9 cellular contexts compared by ENCODE assay signal in the genomic region with DNA sequence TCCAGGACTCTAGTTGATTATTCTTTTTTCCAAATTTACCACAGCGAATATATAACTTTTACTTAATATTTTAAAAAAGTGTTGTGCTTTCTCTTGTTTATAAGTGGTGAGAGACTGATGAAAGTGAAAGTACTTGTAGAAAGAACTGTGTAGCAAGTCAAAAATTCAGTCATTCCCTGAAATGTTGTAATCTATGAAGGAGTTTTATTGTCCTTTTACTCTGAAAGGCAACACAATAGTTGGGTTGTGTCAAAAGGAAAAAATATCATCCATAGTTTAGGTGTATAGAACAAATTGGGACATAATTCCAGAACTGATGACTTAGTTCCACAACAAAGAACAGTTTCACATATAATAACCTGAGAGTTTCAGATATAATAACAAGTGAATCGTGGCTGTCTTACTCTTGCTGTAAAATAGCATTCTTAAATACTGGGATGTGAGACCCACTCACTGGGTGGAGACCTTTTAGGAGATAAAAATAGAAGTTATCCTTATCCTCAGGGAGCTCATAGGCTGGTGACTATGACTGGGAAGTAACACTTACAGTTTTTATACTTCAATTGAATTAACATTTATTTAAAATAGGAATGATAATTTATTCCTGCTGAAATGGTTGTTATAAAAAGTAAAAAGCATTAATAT. TPM values are rescaled to one million over a fixed set of nuclear protein-coding genes. Genes with fewer than 3 reads are reported as not detected.
DNase-seq lines count a peak whose midpoint lies in the region; ATAC-seq and TF ChIP-seq lines count a peak whose summit lies in the region.
"Had no signal": no experiment of that assay in that cellular context is flagged by ENCODE, and none has a peak within 500 bp of the region (broad histone marks: within the 10 kb centered on the region; RNA-seq: fewer than 3 reads in every experiment).

No MANE protein-coding gene starts in this region.

- H3K9me3 Mint-ChIP-seq in activated CD8-positive, alpha-beta memory T cell treated with anti-CD3 and anti-CD28 coated beads, Interleukin-2, amount 10 ng/mL, durations not matched to agents 7 days and 5 days (ENCODE audit: low read depth): no peaks in the 10 kb centered on the region
- H3K9me3 Mint-ChIP-seq in brain: no peaks in the 10 kb centered on the region

- H3K4me1 ChIP-seq in left lung (peaks cover 14 to 53% of the 10 kb centered on the region in 2 donors), thyroid gland (peaks cover 47 to 55% of the 10 kb centered on the region in 2 donors)

- CTCF ChIA-PET in activated CD8-positive, alpha-beta memory T cell treated with anti-CD3 and anti-CD28 coated beads, Interleukin-2, amount 10 ng/mL, durations not matched to agents 7 days and 5 days (lab: Charles Lee): interaction anchor here (0.8 kb wide), 1 partner anchor 14 kb away, joined by 4 read pairs; no protein-coding TSS in a partner anchor

- H3K4me3 ChIP-seq in left lung: no peak overlapping the region
- H3K4me3 ChIP-seq in thyroid gland (replicated peaks in 1 of 3): peak overlapping the region in 1 of 3 donors; percentile 0

- 36 to 55% methylated on average over 2 of the region's 2 CpGs for WGBS in thyroid gland, 2 donors

- H3K36me3 ChIP-seq in left lung: peaks cover 0 to 19% of the 10 kb centered on the region in 2 donors
- no peaks in the 10 kb centered on the region for H3K36me3 ChIP-seq in thyroid gland

- intact Hi-C loops in left lung (cut with DNase I) (no loop called here), thyroid gland (cut with DNase I) (no loop called here)

- peaks cover 47% of the 10 kb centered on the region for H3K4me1 Mint-ChIP-seq in activated CD8-positive, alpha-beta memory T cell treated with anti-CD3 and anti-CD28 coated beads, Interleukin-2, amount 10 ng/mL, durations not matched to agents 7 days and 5 days
- H3K4me1 Mint-ChIP-seq in brain: peaks cover 38% of the 10 kb centered on the region

- no peak for TF ChIP-seq CTCF in brain (conservative IDR thresholded peaks at IDR 0.05)
- TF ChIP-seq CTCF in left lung (IDR thresholded peaks at IDR 0.05): no peak
- no peak for TF ChIP-seq CTCF in thyroid gland (IDR thresholded peaks at IDR 0.05)

- no peaks in the 10 kb centered on the region for H3K27me3 ChIP-seq in left lung
- no peaks in the 10 kb centered on the region for H3K27me3 ChIP-seq in thyroid gland
- H3K27me3 ChIP-seq: BE2C had no signal

- TF ChIP-seq POLR2A in thyroid gland (IDR thresholded peaks at IDR 0.05): no peak

- H3K27ac Mint-ChIP-seq in activated CD8-positive, alpha-beta memory T cell treated with anti-CD3 and anti-CD28 coated beads, Interleukin-2, amount 10 ng/mL, durations not matched to agents 7 days and 5 days: peak overlapping the region; percentile 94
- peak overlapping the region in 3 of 5 experiments; percentile 57 to 87 (median 83) for H3K27ac Mint-ChIP-seq in brain

- H3K27me3 Mint-ChIP-seq in activated CD8-positive, alpha-beta memory T cell treated with anti-CD3 and anti-CD28 coated beads, Interleukin-2, amount 10 ng/mL, durations not matched to agents 7 days and 5 days: no peaks in the 10 kb centered on the region
- H3K27me3 Mint-ChIP-seq in brain: peaks cover 5% of the 10 kb centered on the region

- H3K36me3 Mint-ChIP-seq in activated CD8-positive, alpha-beta memory T cell treated with anti-CD3 and anti-CD28 coated beads, Interleukin-2, amount 10 ng/mL, durations not matched to agents 7 days and 5 days: peaks cover 40% of the 10 kb centered on the region
- H3K36me3 Mint-ChIP-seq in brain: peaks cover 45% of the 10 kb centered on the region

- peak overlapping the region; percentile 75 for H3K4me3 Mint-ChIP-seq in activated CD8-positive, alpha-beta memory T cell treated with anti-CD3 and anti-CD28 coated beads, Interleukin-2, amount 10 ng/mL, durations not matched to agents 7 days and 5 days
- peak overlapping the region in 3 of 5 experiments; percentile 39 to 62 (median 59) for H3K4me3 Mint-ChIP-seq in brain

- DNase-seq in activated CD8-positive, alpha-beta memory T cell treated with anti-CD3 and anti-CD28 coated beads, Interleukin-2, amount 10 ng/mL, durations not matched to agents 7 days and 5 days: no peak
- DNase-seq in activated CD8-positive, alpha-beta memory T cell treated with anti-CD3 and anti-CD28 coated beads, Interleukin-2, amount 50 U/mL, for 4 hours: no peak
- DNase-seq in left lung: no peak
- DNase-seq in thyroid gland: no peak
- DNase-seq in cerebellar cortex (ENCODE audit: low spot score): no peak
- no peak for DNase-seq in germinal center (ENCODE audit: low spot score)

- no peaks in the 10 kb centered on the region for H3K9me3 ChIP-seq in left lung
- no peaks in the 10 kb centered on the region for H3K9me3 ChIP-seq in thyroid gland
- H3K9me3 ChIP-seq: BE2C had no signal

- H3K27ac ChIP-seq in left lung: peak overlapping the region; percentile 67 to 90
- H3K27ac ChIP-seq in thyroid gland: peak overlapping the region; percentile 70 to 88 (median 80)

- no peak for ATAC-seq in activated CD8-positive, alpha-beta memory T cell treated with anti-CD3 and anti-CD28 coated beads, Interleukin-2, amount 10 ng/mL, durations not matched to agents 7 days and 5 days
- ATAC-seq in left lung (no peak), HG02981 (IDR thresholded peaks at IDR 0.05; ENCODE audit: unreplicated experiment) (no peak)

RNA-seq across cellular contexts. Expression of gene CYB5B, which starts 20.6 kb away (rescaled TPM):
- 100 to 1,000 TPM; 149 to 189 TPM for total RNA-seq in activated CD8-positive, alpha-beta memory T cell treated with anti-CD3 and anti-CD28 coated beads, Interleukin-2, amount 10 ng/mL, durations not matched to agents 7 days and 5 days
- 138 TPM for polyA plus RNA-seq in brain (ENCODE audit: insufficient read depth, low read depth, low replicate concordance)
- total RNA-seq in left lung (100 to 1,000 TPM; 102 to 117 TPM), thyroid gland (10 to 100 TPM; 40.4 to 61.5 (median 50.4) TPM)

RNA-seq across cellular contexts. Expression of gene TERF2, which starts 59.2 kb away (rescaled TPM):
- total RNA-seq in activated CD8-positive, alpha-beta memory T cell treated with anti-CD3 and anti-CD28 coated beads, Interleukin-2, amount 10 ng/mL, durations not matched to agents 7 days and 5 days: 10 to 100 TPM; 48.7 to 58.2 TPM
- 48.4 TPM for polyA plus RNA-seq in brain (ENCODE audit: insufficient read depth, low read depth, low replicate concordance)
- 10 to 100 TPM; 24.1 to 26.5 TPM for total RNA-seq in left lung
- 100 to 1,000 TPM in 1 of 4 donors, 10 to 100 TPM in 3; 19.8 to 110 (median 26.6) TPM for total RNA-seq in thyroid gland
